14 cellular contexts compared by ENCODE assay signal in the genomic region with DNA sequence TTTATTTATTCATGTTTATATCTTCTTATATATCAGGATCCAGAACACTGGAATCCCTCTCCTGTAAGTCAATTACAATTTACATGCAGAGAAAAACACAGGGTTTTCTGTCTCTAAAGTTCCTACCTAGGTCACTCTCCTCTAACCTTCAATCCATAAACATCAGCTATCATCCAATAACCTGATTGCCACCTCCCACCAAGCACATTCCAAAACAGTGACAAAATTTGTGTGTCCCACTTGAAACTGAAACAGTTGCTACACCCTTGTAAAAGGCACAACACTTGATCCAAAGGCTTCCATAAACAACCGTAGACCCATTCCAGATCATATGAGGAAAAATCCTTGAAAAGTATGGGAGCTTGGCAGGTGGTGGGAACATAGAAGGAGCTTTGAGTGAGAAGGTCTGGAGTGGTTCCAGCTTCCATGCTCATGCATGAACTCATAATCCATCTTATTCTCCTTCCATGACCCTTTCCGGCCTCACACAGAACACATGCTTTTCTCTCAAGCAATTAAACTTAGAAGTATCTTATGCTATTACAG.
DNase-seq lines count a peak whose midpoint lies in the region; ATAC-seq, FAIRE-seq and TF ChIP-seq lines count a peak whose summit lies in the region.
"Had no signal": no experiment of that assay in that cellular context is flagged by ENCODE, and none has a peak within 500 bp of the region (broad histone marks: within the 10 kb centered on the region; RNA-seq: fewer than 3 reads in every experiment).

No MANE protein-coding gene starts in this region.

- H3K9ac ChIP-seq in parathyroid adenoma = no peak overlapping the region

- no TSS peak for BruUV-seq in PC-9 (replicated peaks; lab: Mats Ljungman, UMichigan)

- DNase-seq in PC-9 (peak in 1 of 2 experiments; percentile 67), esophagus squamous epithelium (lab: John Stamatoyannopoulos, UW) (no peak), suprapubic skin (ENCODE audit: low spot score in 2 of 2) (no peak), Kasumi-1 (lab: John Stamatoyannopoulos, UW) (no peak), GM19239 (ENCODE audit: insufficient read length, low spot score) (no peak)
- DNase-seq: C1 segment of cervical spinal cord; Calu3; CD4-positive, alpha-beta T cell; DMS 273 treated with DMSO at 0.1 percent for 48 hours had no signal

- 41 to 78% methylated on average over 2 of the region's 2 CpGs for WGBS in esophagus squamous epithelium, 2 donors
- WGBS in suprapubic skin = 70% methylated on average over 2 of the region's 2 CpGs

- H4K20me1 ChIP-seq in PC-9 (ENCODE audit: insufficient read depth) = no peaks in the 10 kb centered on the region

- H3K27me3 ChIP-seq in PC-9 (ENCODE audit: insufficient read depth, low read depth) (no peaks in the 10 kb centered on the region), esophagus squamous epithelium (no peaks in the 10 kb centered on the region), parathyroid adenoma (ENCODE audit: control insufficient read depth, insufficient read depth, low read length) (no peaks in the 10 kb centered on the region), suprapubic skin (no peaks in the 10 kb centered on the region)

- no peak for TF ChIP-seq EP300 in suprapubic skin (IDR thresholded peaks at IDR 0.05)

- H3K36me3 ChIP-seq in PC-9 (ENCODE audit: low read depth) (no peaks in the 10 kb centered on the region), esophagus squamous epithelium (no peaks in the 10 kb centered on the region), parathyroid adenoma (ENCODE audit: control insufficient read depth, insufficient read depth, low read length) (no peaks in the 10 kb centered on the region), suprapubic skin (no peaks in the 10 kb centered on the region)

- H3K9me3 ChIP-seq in PC-9 (ENCODE audit: insufficient read depth, low read depth) = no peaks in the 10 kb centered on the region
- H3K9me3 ChIP-seq in esophagus squamous epithelium = no peaks in the 10 kb centered on the region
- no peaks in the 10 kb centered on the region for H3K9me3 ChIP-seq in parathyroid adenoma (ENCODE audit: control insufficient read depth, low read length)
- H3K9me3 ChIP-seq in suprapubic skin = no peaks in the 10 kb centered on the region

- CTCF ChIA-PET in PC-9 (lab: Charles Lee) = no interaction called here

- H3K4me1 ChIP-seq in PC-9 (replicated peaks; ENCODE audit: insufficient read depth) (peaks cover 42% of the 10 kb centered on the region), esophagus squamous epithelium (peaks cover 3 to 51% (median 27%) of the 10 kb centered on the region in 3 donors), parathyroid adenoma (peaks cover 66% of the 10 kb centered on the region), suprapubic skin (peaks cover 41% of the 10 kb centered on the region)

- POLR2A ChIA-PET in PC-9 (lab: Charles Lee; ENCODE audit: unreplicated experiment) = no interaction called here

- no peaks in the 10 kb centered on the region for H3K9me2 ChIP-seq in PC-9 (ENCODE audit: insufficient read depth)

- H3K79me2 ChIP-seq in PC-9 (ENCODE audit: low read depth) (no peaks in the 10 kb centered on the region), parathyroid adenoma (no peaks in the 10 kb centered on the region)

- H3K27ac ChIP-seq in PC-9 (no peak overlapping the region), esophagus squamous epithelium (peak overlapping the region in 3 of 4 donors; percentile 6 to 65 (median 47)), parathyroid adenoma (peak overlapping the region; percentile 98), suprapubic skin (peak overlapping the region; percentile 47)
- H3K27ac ChIP-seq: HL-60 had no signal

- intact Hi-C loops in PC-9 (cut with micrococcal nuclease; ENCODE audit: unreplicated experiment) (no loop called here), esophagus squamous epithelium (cut with DNase I) (no loop called here)

- H3F3A ChIP-seq in PC-9 (ENCODE audit: insufficient read depth, low read depth) = peaks cover 23% of the 10 kb centered on the region

- H3K4me2 ChIP-seq in PC-9 = peak overlapping the region; percentile 35
- no peak overlapping the region for H3K4me2 ChIP-seq in parathyroid adenoma (ENCODE audit: low read length)

- H2AFZ ChIP-seq in PC-9 (no peak overlapping the region), parathyroid adenoma (no peak overlapping the region)

- ATAC-seq in GM19023 (IDR thresholded peaks at IDR 0.05; ENCODE audit: unreplicated experiment) = no peak

- TF ChIP-seq CTCF in PC-9 (conservative IDR thresholded peaks at IDR 0.05) = no peak
- no peak for TF ChIP-seq CTCF in esophagus squamous epithelium (IDR thresholded peaks at IDR 0.05)
- no peak for TF ChIP-seq CTCF in parathyroid adenoma (IDR thresholded peaks at IDR 0.05)
- no peak for TF ChIP-seq CTCF in suprapubic skin (IDR thresholded peaks at IDR 0.05)

- no peak overlapping the region for H3K4me3 ChIP-seq in PC-9
- no peak overlapping the region for H3K4me3 ChIP-seq in esophagus squamous epithelium
- H3K4me3 ChIP-seq in parathyroid adenoma (ENCODE audit: low read depth, low read length) = no peak overlapping the region
- no peak overlapping the region for H3K4me3 ChIP-seq in suprapubic skin

- TF ChIP-seq POLR2A in esophagus squamous epithelium (IDR thresholded peaks at IDR 0.05) = no peak
- TF ChIP-seq POLR2A in suprapubic skin (IDR thresholded peaks at IDR 0.05) = no peak

- FAIRE-seq in GM19239 (lab: Jason Lieb, UNC) = no peak
- FAIRE-seq: A204.1, H1 had no signal
